Comparison of ENCODE assay signal across 33 cellular contexts in the genomic region with DNA sequence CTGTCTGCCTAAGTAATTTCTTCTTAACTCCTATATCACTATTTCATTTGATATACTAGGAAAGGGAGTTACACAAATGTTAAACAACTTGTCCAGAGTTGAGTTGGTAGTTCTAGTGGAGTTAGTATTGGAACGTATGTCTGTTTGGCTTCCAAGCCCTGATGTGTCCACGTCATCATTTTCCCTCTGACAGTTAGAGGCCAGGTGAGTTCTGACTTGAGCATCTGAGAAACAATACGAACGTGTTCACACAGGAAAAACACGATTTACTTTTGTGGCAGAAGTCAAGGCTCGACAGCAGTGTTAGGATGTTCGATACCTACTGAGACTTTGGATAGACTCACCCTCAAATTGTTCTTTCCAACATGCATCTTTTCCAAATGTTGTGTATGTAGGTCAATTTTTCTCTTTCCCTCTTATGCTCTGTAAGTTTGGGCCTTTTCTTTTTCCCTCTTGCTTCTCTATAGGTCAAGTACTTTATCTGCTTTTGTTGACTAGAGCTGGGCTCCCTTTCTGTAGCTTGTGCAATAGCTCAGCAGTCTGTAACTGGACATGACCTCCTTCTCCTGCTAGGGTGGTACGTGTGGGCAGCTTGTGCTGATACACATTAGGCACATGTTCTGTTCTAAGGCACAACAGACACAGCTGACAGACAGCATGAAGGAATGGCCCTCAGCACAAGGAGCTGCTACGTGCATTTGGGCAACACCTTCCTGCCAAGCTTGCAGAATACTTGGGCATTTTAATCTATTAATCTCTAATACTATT.
"Had no signal": no experiment of that assay in that cellular context is flagged by ENCODE, and none has a peak within 500 bp of the region (broad histone marks: within the 10 kb centered on the region; RNA-seq: fewer than 3 reads in every experiment).

No MANE protein-coding gene starts in this region.

- H3K9me3 ChIP-seq: gastroesophageal sphincter, pancreas, prostate gland, sigmoid colon, vagina had no signal

- H3K4me3 Mint-ChIP-seq: activated CD4-positive, alpha-beta memory T cell treated with anti-CD3 and anti-CD28 coated beads, Interleukin-2, amount 10 ng/mL, durations not matched to agents 7 days and 5 days; activated CD4-positive, alpha-beta T cell treated with anti-CD3 and anti-CD28 coated beads, Interleukin-2, amount 10 ng/mL, durations not matched to agents 7 days and 5 days; activated T-cell treated with anti-CD3 and anti-CD28 coated beads, Interleukin-2, amount 50 U/mL, for 4 hours; activated T-helper 17 cell treated with anti-CD3 and anti-CD28 coated beads, Interleukin-2, amount 50 U/mL, for 72 hours; central memory CD8-positive, alpha-beta T cell; mesothelial cell of epicardium; stimulated activated memory B cell treated with anti-CD40 and anti-IgM and Interleukin-4, amounts not matched to agents 10 μg/mL and 1 μg/mL and 100 μg/mL, for 72 hours; stimulated activated naive CD8-positive, alpha-beta T cell treated with anti-CD3 and anti-CD28 coated beads, Interleukin-15, amount 100 ng/mL, for 72 hours; type B pancreatic cell had no signal

- ATAC-seq: activated T-cell treated with anti-CD3 and anti-CD28 coated beads, Interleukin-2, amount 50 U/mL, for 4 hours; activated T-helper 17 cell treated with anti-CD3 and anti-CD28 coated beads, Interleukin-2, amount 50 U/mL, for 72 hours; gastroesophageal sphincter; left colon; pancreas; stimulated activated memory B cell treated with anti-CD40 and anti-IgM and Interleukin-4, amounts not matched to agents 10 μg/mL and 1 μg/mL and 100 μg/mL, for 72 hours; stimulated activated naive CD8-positive, alpha-beta T cell treated with anti-CD3 and anti-CD28 coated beads, Interleukin-15, amount 100 ng/mL, for 72 hours had no signal

- H3K36me3 Mint-ChIP-seq: mesothelial cell of epicardium; naive B cell; stimulated activated memory B cell treated with anti-CD40 and anti-IgM and Interleukin-4, amounts not matched to agents 10 μg/mL and 1 μg/mL and 100 μg/mL, for 72 hours; type B pancreatic cell had no signal

- H3K27ac Mint-ChIP-seq: activated CD4-positive, alpha-beta memory T cell treated with anti-CD3 and anti-CD28 coated beads, Interleukin-2, amount 10 ng/mL, durations not matched to agents 7 days and 5 days; activated CD4-positive, alpha-beta T cell treated with anti-CD3 and anti-CD28 coated beads, Interleukin-2, amount 10 ng/mL, durations not matched to agents 7 days and 5 days; activated T-helper 17 cell treated with anti-CD3 and anti-CD28 coated beads, Interleukin-2, amount 50 U/mL, for 72 hours; mesothelial cell of epicardium; stimulated activated memory B cell treated with anti-CD40 and anti-IgM and Interleukin-4, amounts not matched to agents 10 μg/mL and 1 μg/mL and 100 μg/mL, for 72 hours; stimulated activated naive CD8-positive, alpha-beta T cell treated with anti-CD3 and anti-CD28 coated beads, Interleukin-15, amount 100 ng/mL, for 72 hours; type B pancreatic cell had no signal

- H3K9me3 Mint-ChIP-seq: activated CD4-positive, alpha-beta memory T cell treated with anti-CD3 and anti-CD28 coated beads, Interleukin-2, amount 10 ng/mL, durations not matched to agents 7 days and 5 days; activated T-cell treated with anti-CD3 and anti-CD28 coated beads, Interleukin-2, amount 50 U/mL, for 4 hours; activated T-helper 17 cell treated with anti-CD3 and anti-CD28 coated beads, Interleukin-2, amount 50 U/mL, for 72 hours; mesothelial cell of epicardium; stimulated activated memory B cell treated with anti-CD40 and anti-IgM and Interleukin-4, amounts not matched to agents 10 μg/mL and 1 μg/mL and 100 μg/mL, for 72 hours; stimulated activated naive CD8-positive, alpha-beta T cell treated with anti-CD3 and anti-CD28 coated beads, Interleukin-15, amount 100 ng/mL, for 72 hours; type B pancreatic cell had no signal

- FAIRE-seq: colon, kidney, pancreas had no signal

- H3K36me3 ChIP-seq: gastroesophageal sphincter, pancreas, prostate gland, sigmoid colon, vagina had no signal

- H3K4me1 ChIP-seq: gastroesophageal sphincter, prostate gland, sigmoid colon had no signal

- H3K27ac ChIP-seq: gastroesophageal sphincter, pancreas, prostate gland, sigmoid colon, vagina had no signal

- H3K27me3 Mint-ChIP-seq: activated T-helper 17 cell treated with anti-CD3 and anti-CD28 coated beads, Interleukin-2, amount 50 U/mL, for 72 hours; central memory CD8-positive, alpha-beta T cell; naive B cell; stimulated activated memory B cell treated with anti-CD40 and anti-IgM and Interleukin-4, amounts not matched to agents 10 μg/mL and 1 μg/mL and 100 μg/mL, for 72 hours; type B pancreatic cell had no signal

- H3K27me3 ChIP-seq: gastroesophageal sphincter, pancreas, sigmoid colon, vagina had no signal

- H3K4me3 ChIP-seq: gastroesophageal sphincter, pancreas, prostate gland, sigmoid colon, smooth muscle cell, vagina had no signal

- DNase-seq: activated CD4-positive, alpha-beta memory T cell treated with anti-CD3 and anti-CD28 coated beads, Interleukin-2, amount 10 ng/mL, durations not matched to agents 7 days and 5 days; activated CD4-positive, alpha-beta T cell treated with anti-CD3 and anti-CD28 coated beads for 1 hour; activated CD4-positive, alpha-beta T cell treated with anti-CD3 and anti-CD28 coated beads, Interleukin-2, amount 10 ng/mL, durations not matched to agents 7 days and 5 days; activated gamma-delta T cell treated with Interleukin-2 at 50 U/mL for 16 hours; activated naive CD4-positive, alpha-beta T cell treated with anti-CD3 and anti-CD28 coated beads, Interleukin-2, amount 50 U/mL, for 16 hours; activated T-cell treated with anti-CD3 and anti-CD28 coated beads, Interleukin-2, amount 50 U/mL, for 4 hours; amygdala; dermis blood vessel endothelial cell; effector CD4-positive, alpha-beta T cell; hippocampal formation; kidney; left colon; naive B cell; nucleus accumbens; pancreas; retina; sigmoid colon; stimulated activated CD4-positive, alpha-beta T cell treated with anti-CD3 and anti-CD28 coated beads, Interleukin-1b, Interleukin-23, amount 100 ng/mL, for 48 hours; stimulated activated CD4-positive, alpha-beta T cell treated with anti-CD3 and anti-CD28 coated beads, Interleukin-4, amount 100 ng/mL, for 4 hours; stimulated activated CD8-positive, alpha-beta memory T cell treated with anti-CD3 and anti-CD28 coated beads, Interleukin-4, amount 100 ng/mL, for 48 hours; stimulated activated naive CD8-positive, alpha-beta T cell treated with anti-CD3 and anti-CD28 coated beads, Interleukin-15, amount 100 ng/mL, for 72 hours; substantia nigra; T-helper 9 cell had no signal
